ENCODE assay signal across 8 cellular contexts in genomic region chr10:124697837-124698559, GRCh38. TPM values are rescaled to one million over a fixed set of nuclear protein-coding genes. Genes with fewer than 3 reads are reported as not detected.
DNase-seq lines count a peak whose midpoint lies in the region; ATAC-seq and TF ChIP-seq lines count a peak whose summit lies in the region.

No MANE protein-coding gene starts in this region.

- TF ChIP-seq POLR2A in gastrocnemius medialis (IDR thresholded peaks at IDR 0.05) (peak in 1 of 2 donors; percentile 26), gastroesophageal sphincter (IDR thresholded peaks at IDR 0.05) (no peak)

- POLR2A ChIA-PET in activated naive CD8-positive, alpha-beta T cell treated with anti-CD3 and anti-CD28 coated beads, Interleukin-2, amount 10 ng/mL, durations not matched to agents 7 days and 5 days (lab: Charles Lee): interaction anchor here (0.8 to 3.5 kb wide), 7 partner anchors 8 to 104 kb away, joined by 3 to 21 read pairs (median 8); partner anchors contain the start of gene ABRAXAS2

- no peaks in the 10 kb centered on the region for H3K9me3 Mint-ChIP-seq in activated naive CD8-positive, alpha-beta T cell treated with anti-CD3 and anti-CD28 coated beads, Interleukin-2, amount 10 ng/mL, durations not matched to agents 7 days and 5 days
- H3K9me3 Mint-ChIP-seq in endothelial cell (ENCODE audit: unreplicated experiment): no peaks in the 10 kb centered on the region

- H3K36me3 ChIP-seq in KMS-11 (ENCODE audit: insufficient read depth): no peaks in the 10 kb centered on the region
- H3K36me3 ChIP-seq in gastrocnemius medialis: peaks cover 0 to 15% of the 10 kb centered on the region in 2 donors
- H3K36me3 ChIP-seq in gastroesophageal sphincter: peaks cover 0 to 26% of the 10 kb centered on the region in 2 donors
- H3K36me3 ChIP-seq in ascending aorta: peaks cover 3 to 14% of the 10 kb centered on the region in 2 donors

- H3K4me3 ChIP-seq in KMS-11 (IDR thresholded peaks at IDR 0.05; ENCODE audit: insufficient read depth, low read depth, low read length): no peak overlapping the region
- H3K4me3 ChIP-seq in gastrocnemius medialis: no peak overlapping the region
- H3K4me3 ChIP-seq in gastroesophageal sphincter: no peak overlapping the region
- no peak overlapping the region for H3K4me3 ChIP-seq in ascending aorta

- peak overlapping the region; percentile 80 for H3K4me3 Mint-ChIP-seq in activated naive CD8-positive, alpha-beta T cell treated with anti-CD3 and anti-CD28 coated beads, Interleukin-2, amount 10 ng/mL, durations not matched to agents 7 days and 5 days
- no peak overlapping the region for H3K4me3 Mint-ChIP-seq in endothelial cell (ENCODE audit: unreplicated experiment)

- H4K20me1 ChIP-seq in KMS-11 (ENCODE audit: insufficient read depth): no peaks in the 10 kb centered on the region

- H3K79me2 ChIP-seq in KMS-11 (ENCODE audit: insufficient read depth, low read depth): peaks cover 8% of the 10 kb centered on the region; the same call in 1 of the 2 replicates

- H3K4me1 Mint-ChIP-seq in activated naive CD8-positive, alpha-beta T cell treated with anti-CD3 and anti-CD28 coated beads, Interleukin-2, amount 10 ng/mL, durations not matched to agents 7 days and 5 days: peaks cover 62% of the 10 kb centered on the region
- H3K4me1 Mint-ChIP-seq in endothelial cell (ENCODE audit: unreplicated experiment): peaks cover 18% of the 10 kb centered on the region

- ATAC-seq in activated naive CD8-positive, alpha-beta T cell treated with anti-CD3 and anti-CD28 coated beads, Interleukin-2, amount 10 ng/mL, durations not matched to agents 7 days and 5 days (ENCODE audit: low read depth): peak; percentile 34
- peak in 1 of 2 donors; percentile 10 for ATAC-seq in gastrocnemius medialis
- no peak for ATAC-seq in gastroesophageal sphincter
- no peak for ATAC-seq in HG03280 (IDR thresholded peaks at IDR 0.05; ENCODE audit: unreplicated experiment)

- peak; percentile 74 for DNase-seq in GM13976 (ENCODE audit: low spot score)
- DNase-seq in activated naive CD8-positive, alpha-beta T cell treated with anti-CD3 and anti-CD28 coated beads, Interleukin-2, amount 10 ng/mL, durations not matched to agents 7 days and 5 days: no peak
- DNase-seq in gastrocnemius medialis: no peak
- no peak for DNase-seq in ascending aorta (ENCODE audit: low spot score in 2 of 2)
- no peak for DNase-seq in endothelial cell (ENCODE audit: low spot score)

- in situ Hi-C loops in GM13976 (cut with MboI; ENCODE audit: low sequenced_read_pairs, unreplicated experiment) (no loop called here), gastrocnemius medialis (cut with MboI; ENCODE audit: low sequenced_read_pairs in 4 of 4) (no loop called here)

- peak overlapping the region; percentile 98 for H3K27ac Mint-ChIP-seq in activated naive CD8-positive, alpha-beta T cell treated with anti-CD3 and anti-CD28 coated beads, Interleukin-2, amount 10 ng/mL, durations not matched to agents 7 days and 5 days
- no peak overlapping the region for H3K27ac Mint-ChIP-seq in endothelial cell (ENCODE audit: unreplicated experiment)

- TF ChIP-seq CTCF in GM13976 (IDR thresholded peaks at IDR 0.05; ENCODE audit: borderline replicate concordance, control extremely low read depth, extremely low read depth, insufficient read depth, missing control alignments) (no peak), KMS-11 (conservative IDR thresholded peaks at IDR 0.05; ENCODE audit: low read depth, low read length) (no peak), gastrocnemius medialis (IDR thresholded peaks at IDR 0.05 in 4 of 5, conservative IDR thresholded peaks at IDR 0.05 in 1 of 5) (no peak), gastroesophageal sphincter (IDR thresholded peaks at IDR 0.05) (no peak), ascending aorta (IDR thresholded peaks at IDR 0.05) (no peak), endothelial cell (IDR thresholded peaks at IDR 0.05; ENCODE audit: unreplicated experiment) (no peak)

- H3K4me2 ChIP-seq in KMS-11: peak overlapping the region; percentile 93

- no peak for TF ChIP-seq EP300 in gastroesophageal sphincter (IDR thresholded peaks at IDR 0.05)

- no peak overlapping the region; the same call in 1 of the 2 replicates for H3K9ac ChIP-seq in KMS-11

- H2AFZ ChIP-seq in KMS-11 (ENCODE audit: low read depth): no peak overlapping the region

- H3K27me3 Mint-ChIP-seq in activated naive CD8-positive, alpha-beta T cell treated with anti-CD3 and anti-CD28 coated beads, Interleukin-2, amount 10 ng/mL, durations not matched to agents 7 days and 5 days: no peaks in the 10 kb centered on the region
- peaks cover 8% of the 10 kb centered on the region for H3K27me3 Mint-ChIP-seq in endothelial cell (ENCODE audit: unreplicated experiment)

- 73% methylated on average over 3 of the region's 13 CpGs; no CpG with 5 or more reads in 1 of the 2 donors for WGBS in gastroesophageal sphincter (ENCODE audit: low coverage in 1 of 2), 2 donors

- H3K36me3 Mint-ChIP-seq in activated naive CD8-positive, alpha-beta T cell treated with anti-CD3 and anti-CD28 coated beads, Interleukin-2, amount 10 ng/mL, durations not matched to agents 7 days and 5 days: peaks cover 17% of the 10 kb centered on the region
- H3K36me3 Mint-ChIP-seq in endothelial cell (ENCODE audit: low read depth, unreplicated experiment): peaks cover 26% of the 10 kb centered on the region

- intact Hi-C loops in gastrocnemius medialis (cut with DNase I; ENCODE audit: low total_unique reads): loop anchor here (5.0 kb wide), 1 partner anchor 314 kb away; no protein-coding TSS in a partner anchor
- intact Hi-C loops in ascending aorta (cut with DNase I): no loop called here

- H3K27ac ChIP-seq in KMS-11 (peak overlapping the region; percentile 88; the same call in 1 of the 2 replicates), gastrocnemius medialis (peak overlapping the region; percentile 93 to 98 (median 96)), gastroesophageal sphincter (peak overlapping the region in 1 of 4 donors; percentile 84), ascending aorta (no peak overlapping the region)

- H3K4me1 ChIP-seq in KMS-11 (ENCODE audit: low read depth, poor library complexity, severe bottlenecking) (peaks cover 76% of the 10 kb centered on the region), gastrocnemius medialis (peaks cover 79 to 97% of the 10 kb centered on the region in 2 donors), gastroesophageal sphincter (peaks cover 17 to 90% (median 63%) of the 10 kb centered on the region in 3 donors), ascending aorta (peaks cover 11 to 34% of the 10 kb centered on the region in 2 donors)

- no peaks in the 10 kb centered on the region for H3K9me3 ChIP-seq in gastrocnemius medialis
- no peaks in the 10 kb centered on the region for H3K9me3 ChIP-seq in gastroesophageal sphincter
- H3K9me3 ChIP-seq in ascending aorta: no peaks in the 10 kb centered on the region

- H3K27me3 ChIP-seq in KMS-11 (ENCODE audit: insufficient read depth, low read depth) (no peaks in the 10 kb centered on the region), gastrocnemius medialis (no peaks in the 10 kb centered on the region), gastroesophageal sphincter (no peaks in the 10 kb centered on the region), ascending aorta (no peaks in the 10 kb centered on the region)

RNA-seq across cellular contexts. Expression of gene FAM53B, which starts 46.2 kb away (rescaled TPM):
- 10 to 100 TPM; 29.8 to 33.0 TPM for total RNA-seq in activated naive CD8-positive, alpha-beta T cell treated with anti-CD3 and anti-CD28 coated beads, Interleukin-2, amount 10 ng/mL, durations not matched to agents 7 days and 5 days
- total RNA-seq in gastrocnemius medialis: 100 to 1,000 TPM; 140 to 253 (median 192) TPM
- total RNA-seq in gastroesophageal sphincter: 10 to 100 TPM; 24.5 to 33.0 (median 30.2) TPM
- total RNA-seq in ascending aorta: 52.5 TPM
- 21.0 TPM for total RNA-seq in endothelial cell (ENCODE audit: unreplicated experiment)

Comparison
In these comparisons a context has a peak if more than half of its experiments do, and no peak if none do; other contexts are left out.
1. H3K27ac ChIP-seq: peak in KMS-11 (single experiment) and gastrocnemius medialis (4 of 4); none in ascending aorta (0 of 2).